In genomic region chr19:34134190-34135032, GRCh38 we compare ENCODE assay signal across 8 cellular contexts. TPM values are rescaled to one million over a fixed set of nuclear protein-coding genes. Genes with fewer than 3 reads are reported as not detected.
A peak's percentile ranks its signal among the peaks of the same experiment; 100 is the strongest.
DNase-seq lines count a peak whose midpoint lies in the region; ATAC-seq and TF ChIP-seq lines count a peak whose summit lies in the region.

No MANE protein-coding gene starts in this region.

- 2% methylated on average over 62 of the region's 62 CpGs for WGBS in HUES64

- H3K4me1 ChIP-seq in HUES64 (ENCODE audit: insufficient read depth, low read length) (no peaks in the 10 kb centered on the region), PC-3 (ENCODE audit: insufficient read depth, low read length) (0 out of 2 replicates have a peak, but pooled peaks cover 6% of the 10 kb centered on the region), muscle layer of duodenum (ENCODE audit: control insufficient read depth in 1 of 2, insufficient read depth in 2 of 2, low read length in 2 of 2) (no peaks in the 10 kb centered on the region)

- H3K27me3 ChIP-seq in HUES64 (ENCODE audit: insufficient read depth, low read length): no peaks in the 10 kb centered on the region
- no peaks in the 10 kb centered on the region for H3K27me3 ChIP-seq in PC-3 (ENCODE audit: low read length)
- no peaks in the 10 kb centered on the region for H3K27me3 ChIP-seq in muscle layer of duodenum (ENCODE audit: low read depth, low read length)

- DNase-seq in DMS153 (lab: John Stamatoyannopoulos, UW) (peak; percentile 52), PC-3 (peak; percentile 80)
- peak; percentile 89 for DNase-seq in activated T-cell treated with anti-CD3 and anti-CD28 coated beads, Interleukin-2, amount 50 U/mL, for 4 hours
- DNase-seq in stimulated activated CD8-positive, alpha-beta memory T cell treated with anti-CD3 and anti-CD28 coated beads, Interleukin-7, amount 100 ng/mL, for 24 hours (ENCODE audit: low read depth): peak; percentile 91

- H4K20me1 ChIP-seq in PC-3 (ENCODE audit: low read length): no peaks in the 10 kb centered on the region

- peak overlapping the region; percentile 96 for H3K4me2 ChIP-seq in PC-3 (ENCODE audit: low read length)

- no peaks in the 10 kb centered on the region for H3K9me3 Mint-ChIP-seq in activated T-cell treated with anti-CD3 and anti-CD28 coated beads, Interleukin-2, amount 50 U/mL, for 4 hours

- H3K9me2 ChIP-seq in PC-3 (replicated peaks; ENCODE audit: low read length): no peaks in the 10 kb centered on the region

- no peaks in the 10 kb centered on the region for H3F3A ChIP-seq in PC-3 (ENCODE audit: low read length, unreplicated experiment)

- H3K36me3 ChIP-seq in HUES64 (ENCODE audit: insufficient read depth, low read length): no peaks in the 10 kb centered on the region
- no peaks in the 10 kb centered on the region for H3K36me3 ChIP-seq in PC-3 (ENCODE audit: low read depth, low read length)
- H3K36me3 ChIP-seq in muscle layer of duodenum (ENCODE audit: control insufficient read depth in 1 of 2, insufficient read depth in 2 of 2, low read length in 2 of 2): no peaks in the 10 kb centered on the region

- H3K4me3 ChIP-seq in HUES64 (ENCODE audit: low read length): peak overlapping the region; percentile 70
- peak overlapping the region; percentile 82 for H3K4me3 ChIP-seq in PC-3 (ENCODE audit: low read length)
- H3K4me3 ChIP-seq in muscle layer of duodenum (ENCODE audit: low read depth in 1 of 2, low read length in 2 of 2): peak overlapping the region; percentile 79 to 84

- H3K4me3 Mint-ChIP-seq in activated T-cell treated with anti-CD3 and anti-CD28 coated beads, Interleukin-2, amount 50 U/mL, for 4 hours: peak overlapping the region; percentile 91

- H2AFZ ChIP-seq in PC-3 (ENCODE audit: low read length): peak overlapping the region; percentile 90

- no peaks in the 10 kb centered on the region for H3K79me2 ChIP-seq in PC-3 (ENCODE audit: low read length)

- TSS peak; percentile 89 for BruUV-seq in PC-3 (replicated peaks; lab: Mats Ljungman, UMichigan)

- H3K9ac ChIP-seq in HUES64 (ENCODE audit: low read depth, low read length) (peak overlapping the region; percentile 91), PC-3 (ENCODE audit: low read length) (peak overlapping the region; percentile 81)

- intact Hi-C loops in PC-3 (cut with micrococcal nuclease): no loop called here

- no peaks in the 10 kb centered on the region for H3K27me3 Mint-ChIP-seq in activated T-cell treated with anti-CD3 and anti-CD28 coated beads, Interleukin-2, amount 50 U/mL, for 4 hours (ENCODE audit: low read depth)

- H3K9me3 ChIP-seq in HUES64 (ENCODE audit: insufficient read depth, low read depth, low read length) (no peaks in the 10 kb centered on the region), PC-3 (ENCODE audit: low read length) (no peaks in the 10 kb centered on the region), muscle layer of duodenum (ENCODE audit: control insufficient read depth in 1 of 2, low read length in 2 of 2) (no peaks in the 10 kb centered on the region)

- ATAC-seq in GM21526 (IDR thresholded peaks at IDR 0.05; ENCODE audit: low FRiP score, unreplicated experiment) (peak; percentile 94), PC-3 (peak; percentile 92), esophagus mucosa (peak; percentile 93)
- ATAC-seq in activated T-cell treated with anti-CD3 and anti-CD28 coated beads, Interleukin-2, amount 50 U/mL, for 4 hours: peak; percentile 98

- H3K27ac ChIP-seq in HUES64 (ENCODE audit: low read depth, low read length) (peak overlapping the region; percentile 90), PC-3 (ENCODE audit: low read length) (peak overlapping the region; percentile 74), muscle layer of duodenum (ENCODE audit: low read length) (peak overlapping the region; percentile 39)

- CTCF ChIA-PET in PC-3 (lab: Charles Lee): interaction anchor here (0.5 kb wide), 1 partner anchor 41 kb away, joined by 5 read pairs; no protein-coding TSS in a partner anchor

- no peaks in the 10 kb centered on the region for H3K36me3 Mint-ChIP-seq in activated T-cell treated with anti-CD3 and anti-CD28 coated beads, Interleukin-2, amount 50 U/mL, for 4 hours (ENCODE audit: insufficient read depth)

- POLR2A ChIA-PET in PC-3 (lab: Charles Lee; ENCODE audit: unreplicated experiment): no interaction called here

- no peak for TF ChIP-seq CTCF in PC-3 (conservative IDR thresholded peaks at IDR 0.05; ENCODE audit: low read depth, low read length)

- H3K4me1 Mint-ChIP-seq in activated T-cell treated with anti-CD3 and anti-CD28 coated beads, Interleukin-2, amount 50 U/mL, for 4 hours (ENCODE audit: low read depth): peaks cover 9% of the 10 kb centered on the region

RNA-seq across cellular contexts. Expression of gene LSM14A, which starts 37.9 kb away (rescaled TPM):
- polyA plus RNA-seq in HUES64 (2013, experiment 1 of 2): 106 TPM
- polyA plus RNA-seq in HUES64 (2013, experiment 2 of 2): 128 TPM
- 67.4 and 88.5 TPM in 2 replicates for total RNA-seq in PC-3 (2014; rRNA removed)
- total RNA-seq in activated T-cell treated with anti-CD3 and anti-CD28 coated beads, Interleukin-2, amount 50 U/mL, for 4 hours: 100 to 1,000 TPM; 126 to 134 (median 129) TPM
- 74.8 TPM for total RNA-seq in esophagus mucosa

Comparison
In these comparisons a context has a peak if more than half of its experiments do, and no peak if none do; other contexts are left out.
1. Peak in every context shown above with its lines: DNase-seq, ATAC-seq, H3K4me3 ChIP-seq and H3K27ac ChIP-seq.
2. H3K27ac ChIP-seq: peak in every context shown above with its lines; median percentile 90 in HUES64; 74 in PC-3; 39 in muscle layer of duodenum.